22 cellular contexts compared by ENCODE assay signal in the genomic region with DNA sequence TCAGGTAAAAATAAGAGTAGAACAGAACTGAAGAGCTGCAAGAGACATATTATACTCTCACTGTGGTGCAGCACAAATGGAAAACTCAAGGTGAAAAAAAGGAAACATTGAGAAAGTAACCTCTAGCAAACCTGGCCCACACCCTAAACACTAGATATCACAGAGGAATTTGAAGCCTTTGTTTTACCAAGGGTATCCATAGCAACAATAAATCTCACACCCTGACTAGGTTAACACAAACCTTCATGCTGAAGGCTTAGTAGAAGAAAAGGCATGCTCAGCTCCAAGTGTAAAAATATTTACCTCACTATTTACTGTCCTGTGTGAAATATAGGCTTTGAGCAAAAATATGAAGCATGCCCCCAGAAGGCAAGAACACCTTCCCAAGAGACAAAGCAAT.
"Had no signal": no experiment of that assay in that cellular context is flagged by ENCODE, and none has a peak within 500 bp of the region (broad histone marks: within the 10 kb centered on the region; RNA-seq: fewer than 3 reads in every experiment).

No MANE protein-coding gene starts in this region.

- H3K9ac ChIP-seq: neural progenitor cell had no signal

- DNase-seq: cerebellar nuclear complex; effector CD4-positive, alpha-beta T cell; endodermal cell; gastrocnemius medialis; glutamatergic neuron; immature natural killer cell; left cardiac atrium; nucleus accumbens; ovary; right cardiac atrium; stimulated activated CD4-positive, alpha-beta T cell treated with anti-CD3 and anti-CD28 coated beads, Interleukin-2, amount 100 ng/mL, for 48 hours; stimulated activated naive CD4-positive, alpha-beta T cell treated with Interleukin-2 at 50 U/mL for 16 hours; thyroid gland; upper lobe of left lung; uterus had no signal

- H3K27ac ChIP-seq: coronary artery, gastrocnemius medialis, neural progenitor cell, ovary, suprapubic skin, thyroid gland, upper lobe of left lung, uterus had no signal

- H3K4me1 ChIP-seq: gastrocnemius medialis, neural progenitor cell, suprapubic skin, thyroid gland, upper lobe of left lung, uterus had no signal

- H3K27me3 ChIP-seq: gastrocnemius medialis, neural progenitor cell, ovary, suprapubic skin, thyroid gland, upper lobe of left lung, uterus had no signal

- H3K9me3 ChIP-seq: gastrocnemius medialis, ovary, suprapubic skin, thyroid gland, upper lobe of left lung, uterus had no signal

- H3K36me3 ChIP-seq: gastrocnemius medialis, neural progenitor cell, ovary, suprapubic skin, thyroid gland, upper lobe of left lung, uterus had no signal

- FAIRE-seq: endothelial cell of umbilical vein, keratinocyte had no signal

- H3K4me3 ChIP-seq: coronary artery, gastrocnemius medialis, neural progenitor cell, ovary, smooth muscle cell, suprapubic skin, thyroid gland, upper lobe of left lung, uterus had no signal

- ATAC-seq: gastrocnemius medialis; left cardiac atrium; natural killer cell treated with Interleukin-12 subunit alpha and Interleukin-12 subunit beta and Interleukin-15 and Interleukin-18, amount 100 ng/mL, for 72 hours; right cardiac atrium had no signal
